32 cellular contexts compared by ENCODE assay signal in genomic region chr20:13034936-13035335, GRCh38. TPM values are rescaled to one million over a fixed set of nuclear protein-coding genes. Genes with fewer than 3 reads are reported as not detected.
"Had no signal": no experiment of that assay in that cellular context is flagged by ENCODE, and none has a peak within 500 bp of the region (broad histone marks: within the 10 kb centered on the region; RNA-seq: fewer than 3 reads in every experiment).

No MANE protein-coding gene starts in this region.

- H3K27me3 ChIP-seq: brain microvascular endothelial cell, MG63 had no signal

- H3K4me2 ChIP-seq: PC-9 had no signal

- H3K36me3 ChIP-seq: brain microvascular endothelial cell, MG63 had no signal

- H3K4me3 ChIP-seq: MG63, PC-9 had no signal

- H3K27ac ChIP-seq: brain microvascular endothelial cell, PC-9, RWPE1 had no signal

- H3K4me3 Mint-ChIP-seq: activated CD4-positive, alpha-beta T cell treated with anti-CD3 and anti-CD28 coated beads, Interleukin-2, amount 10 ng/mL, durations not matched to agents 24 days and 14 days; activated CD8-positive, alpha-beta T cell treated with anti-CD3 and anti-CD28 coated beads for 36 hours; activated naive CD8-positive, alpha-beta T cell treated with anti-CD3 and anti-CD28 coated beads for 36 hours; activated T-cell treated with anti-CD3 and anti-CD28 coated beads, Interleukin-2, amount 50 U/mL, for 72 hours; activated T-helper 17 cell treated with anti-CD3 and anti-CD28 coated beads, Interleukin-2, amount 50 U/mL, for 72 hours had no signal

- H3K27me3 Mint-ChIP-seq: activated CD4-positive, alpha-beta T cell treated with anti-CD3 and anti-CD28 coated beads, Interleukin-2, amount 10 ng/mL, durations not matched to agents 24 days and 14 days; activated CD8-positive, alpha-beta T cell treated with anti-CD3 and anti-CD28 coated beads for 36 hours; activated naive CD8-positive, alpha-beta T cell treated with anti-CD3 and anti-CD28 coated beads for 36 hours had no signal

- ATAC-seq: activated CD8-positive, alpha-beta T cell treated with anti-CD3 and anti-CD28 coated beads for 36 hours; activated T-cell treated with anti-CD3 and anti-CD28 coated beads, Interleukin-2, amount 50 U/mL, for 72 hours; activated T-helper 17 cell treated with anti-CD3 and anti-CD28 coated beads, Interleukin-2, amount 50 U/mL, for 72 hours; Right ventricle myocardium inferior had no signal

- H3K27ac Mint-ChIP-seq: activated CD4-positive, alpha-beta T cell treated with anti-CD3 and anti-CD28 coated beads, Interleukin-2, amount 10 ng/mL, durations not matched to agents 24 days and 14 days; activated CD8-positive, alpha-beta T cell treated with anti-CD3 and anti-CD28 coated beads for 36 hours; activated naive CD8-positive, alpha-beta T cell treated with anti-CD3 and anti-CD28 coated beads for 36 hours; activated T-cell treated with anti-CD3 and anti-CD28 coated beads, Interleukin-2, amount 50 U/mL, for 72 hours; activated T-helper 17 cell treated with anti-CD3 and anti-CD28 coated beads, Interleukin-2, amount 50 U/mL, for 72 hours had no signal

- H3K9me3 Mint-ChIP-seq: activated CD8-positive, alpha-beta T cell treated with anti-CD3 and anti-CD28 coated beads for 36 hours; activated naive CD8-positive, alpha-beta T cell treated with anti-CD3 and anti-CD28 coated beads for 36 hours; activated T-cell treated with anti-CD3 and anti-CD28 coated beads, Interleukin-2, amount 50 U/mL, for 72 hours; activated T-helper 17 cell treated with anti-CD3 and anti-CD28 coated beads, Interleukin-2, amount 50 U/mL, for 72 hours had no signal

- H3K4me1 Mint-ChIP-seq: activated CD4-positive, alpha-beta T cell treated with anti-CD3 and anti-CD28 coated beads, Interleukin-2, amount 10 ng/mL, durations not matched to agents 24 days and 14 days; activated naive CD8-positive, alpha-beta T cell treated with anti-CD3 and anti-CD28 coated beads for 36 hours; activated T-helper 17 cell treated with anti-CD3 and anti-CD28 coated beads, Interleukin-2, amount 50 U/mL, for 72 hours had no signal

- H3K36me3 Mint-ChIP-seq: activated naive CD8-positive, alpha-beta T cell treated with anti-CD3 and anti-CD28 coated beads for 36 hours had no signal

- FAIRE-seq: RCC 7860 had no signal

- H3K9me3 ChIP-seq: MG63 had no signal

- DNase-seq: activated CD4-positive, alpha-beta T cell treated with anti-CD3 and anti-CD28 coated beads, Interleukin-2, amount 10 ng/mL, durations not matched to agents 24 days and 14 days; activated CD4-positive, alpha-beta T cell treated with anti-CD3 and anti-CD28 coated beads, Interleukin-2, amount 50 U/mL, for 4 hours; activated CD8-positive, alpha-beta T cell treated with anti-CD3 and anti-CD28 coated beads for 36 hours; activated effector memory CD4-positive, alpha-beta T cell treated with anti-CD3 and anti-CD28 coated beads, Interleukin-2, amount 50 U/mL, for 16 hours; activated naive CD4-positive, alpha-beta T cell; activated naive CD4-positive, alpha-beta T cell treated with anti-CD3 and anti-CD28 coated beads, Interleukin-2, amount 50 U/mL, for 16 hours; activated naive CD8-positive, alpha-beta T cell treated with anti-CD3 and anti-CD28 coated beads for 36 hours; activated T-cell treated with anti-CD3 and anti-CD28 coated beads, Interleukin-2, amount 50 U/mL, for 1 hour; activated T-cell treated with anti-CD3 and anti-CD28 coated beads, Interleukin-2, amount 50 U/mL, for 72 hours; amniotic stem cell; aorta; brain microvascular endothelial cell; Karpas-422; KBM-7; MG63; NCI-H1048; NCI-H1105 treated with DMSO at 0.1 percent for 48 hours; NCI-H1436; NCI-H1694; NCI-H1930; NCI-H2081 treated with DMSO at 0.1 percent for 48 hours; NCI-H510A; NCI-H526; NCI-H748 treated with DMSO at 0.1 percent for 48 hours; NK-92 treated with Interleukin-12 subunit alpha and Interleukin-12 subunit beta, amount 100 ng/mL, for 24 hours; PC-9; SW 1271; T1000 had no signal

- H2AFZ ChIP-seq: PC-9 had no signal

RNA-seq across cellular contexts. Expression of gene SPTLC3, which starts 26.2 kb away (rescaled TPM):
- total RNA-seq: activated T-helper 17 cell treated with anti-CD3 and anti-CD28 coated beads, Interleukin-2, amount 50 U/mL, for 72 hours had no signal
